In the genomic region with DNA sequence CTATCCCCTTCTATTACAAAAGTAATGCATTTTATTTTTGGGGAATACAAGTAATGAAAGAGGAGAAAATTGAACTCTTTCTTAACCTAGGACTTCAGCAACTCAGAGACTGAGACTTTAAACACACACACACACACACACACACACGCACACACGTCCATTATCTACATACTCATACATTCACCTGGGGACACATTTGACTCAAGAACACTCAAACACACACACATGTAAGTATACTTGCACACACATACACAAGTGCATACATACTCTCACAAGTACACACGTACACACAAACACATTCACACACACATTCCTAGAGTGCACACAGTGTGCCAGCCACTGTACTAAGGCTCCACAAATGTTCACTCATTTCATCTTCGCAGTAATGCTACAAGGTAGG, we compare ENCODE assay signal across 11 cellular contexts. TPM values are rescaled to one million over a fixed set of nuclear protein-coding genes. Genes with fewer than 3 reads are reported as not detected.
"Had no signal": no experiment of that assay in that cellular context is flagged by ENCODE, and none has a peak within 500 bp of the region (broad histone marks: within the 10 kb centered on the region; RNA-seq: fewer than 3 reads in every experiment).

No MANE protein-coding gene starts in this region.

- H3K4me3 ChIP-seq: GM23248 had no signal

- FAIRE-seq: H54 had no signal

- DNase-seq: GM23248, GOT3, H9, HCEC 1CT, HFFc6, KBM-7 had no signal

- H3K9ac ChIP-seq: GM23248, KMS-11 had no signal

- H3K4me2 ChIP-seq: KMS-11 had no signal

- H3K27ac ChIP-seq: GM23248, HL-60, KMS-11 had no signal

- H2AFZ ChIP-seq: GM23248 had no signal

RNA-seq across cellular contexts. Expression of a gene that starts 2.1 kb away (rescaled TPM):
- total RNA-seq: GM23248, H9, HFFc6, HT1080 had no signal
- polyA plus RNA-seq: GM23248, IgD-negative memory B cell had no signal

RNA-seq across cellular contexts. Expression of a gene that starts 20.8 kb away (rescaled TPM):
- total RNA-seq: GM23248, H9, HFFc6 had no signal
- polyA plus RNA-seq: GM23248, IgD-negative memory B cell had no signal
